Comparison of ENCODE assay signal across 33 cellular contexts in genomic region chr1:115224636-115225035, GRCh38.
"Had no signal": no experiment of that assay in that cellular context is flagged by ENCODE, and none has a peak within 500 bp of the region (broad histone marks: within the 10 kb centered on the region; RNA-seq: fewer than 3 reads in every experiment).

No MANE protein-coding gene starts in this region.

- H3K27ac ChIP-seq: ascending aorta, body of pancreas, cardiac muscle cell, SJSA1, VCaP had no signal

- ATAC-seq: activated naive CD4-positive, alpha-beta T cell treated with anti-CD3 and anti-CD28 coated beads, Interleukin-2, amount 50 U/mL, for 72 hours; activated naive CD8-positive, alpha-beta T cell treated with anti-CD3 and anti-CD28 coated beads, Interleukin-2, amount 50 U/mL, for 24 hours; activated T-cell treated with anti-CD3 and anti-CD28 coated beads, Interleukin-2, amount 50 U/mL, for 4 hours; body of pancreas; K562; Panc1; SK-N-SH treated with all-trans-retinoic acid at 6 μM for 48 hours had no signal

- H3K4me3 ChIP-seq: ascending aorta, body of pancreas, cardiac muscle cell, K562, SJSA1 had no signal

- H3K9me3 ChIP-seq: ascending aorta, body of pancreas, SJSA1 had no signal

- H3K27me3 ChIP-seq: ascending aorta, body of pancreas, cardiac muscle cell, SJSA1 had no signal

- H3K36me3 ChIP-seq: ascending aorta, cardiac muscle cell, SJSA1 had no signal

- H3K4me1 ChIP-seq: ascending aorta had no signal

- DNase-seq: activated CD4-positive, alpha-beta memory T cell treated with anti-CD3 and anti-CD28 coated beads for 36 hours; activated CD4-positive, alpha-beta T cell treated with anti-CD3 and anti-CD28 coated beads, Interleukin-2, amount 10 ng/mL, durations not matched to agents 7 days and 5 days; activated CD4-positive, CD25-positive, alpha-beta regulatory T cell; activated CD8-positive, alpha-beta memory T cell treated with anti-CD3 and anti-CD28 coated beads for 24 hours; activated effector memory CD4-positive, alpha-beta T cell treated with anti-CD3 and anti-CD28 coated beads, Interleukin-2, amount 50 U/mL, for 16 hours; activated naive CD4-positive, alpha-beta T cell treated with Interleukin-2 at 50 U/mL for 16 hours; activated naive CD8-positive, alpha-beta T cell treated with anti-CD3 and anti-CD28 coated beads, Interleukin-2, amount 50 U/mL, for 24 hours; activated T-cell treated with anti-CD3 and anti-CD28 coated beads, Interleukin-2, amount 50 U/mL, for 4 hours; amniotic stem cell; body of pancreas; cerebellar nuclear complex; Karpas-422; NCI-H1436; NCI-H187 treated with DMSO at 0.1 percent for 48 hours; NCI-H2081 treated with DMSO at 0.1 percent for 48 hours; NCI-H2171 treated with DMSO at 0.1 percent for 48 hours; NCI-H226; NCI-H526; NCI-H774; NK-92 treated with Interleukin-12 subunit alpha and Interleukin-12 subunit beta, amount 100 ng/mL, for 24 hours; OCI-M1; RPMI8226; SHP77; T-helper 2 cell; T1000 had no signal
